In genomic region chr9:127155314-127155713, GRCh38 we compare ENCODE assay signal across 14 cellular contexts. TPM values are rescaled to one million over a fixed set of nuclear protein-coding genes. Genes with fewer than 3 reads are reported as not detected.
DNase-seq lines count a peak whose midpoint lies in the region; ATAC-seq, FAIRE-seq and TF ChIP-seq lines count a peak whose summit lies in the region.
"Had no signal": no experiment of that assay in that cellular context is flagged by ENCODE, and none has a peak within 500 bp of the region (broad histone marks: within the 10 kb centered on the region; RNA-seq: fewer than 3 reads in every experiment).

No MANE protein-coding gene starts in this region.

- FAIRE-seq in frontal cortex (lab: Jason Lieb, UNC): no peak
- no peak for FAIRE-seq in GM19239 (lab: Jason Lieb, UNC)
- FAIRE-seq: D721Med had no signal

- no peaks in the 10 kb centered on the region for H3K9me2 ChIP-seq in hepatocyte (replicated peaks; ENCODE audit: insufficient read depth)

- H3K36me3 Mint-ChIP-seq in natural killer cell treated with Interleukin-12 subunit alpha and Interleukin-12 subunit beta and Interleukin-15 and Interleukin-18, amount 100 ng/mL, for 72 hours: no peaks in the 10 kb centered on the region
- no peaks in the 10 kb centered on the region for H3K36me3 Mint-ChIP-seq in natural killer cell

- whole genome bisulfite sequencing in esophagus muscularis mucosa: 62% methylated on average over 3 of the region's 3 CpGs
- WGBS in hepatocyte (ENCODE audit: low lambda C conversion rate, missing lambda C conversion rate): 96% methylated on average over 3 of the region's 3 CpGs

- no peak for TF ChIP-seq CTCF in natural killer cell (IDR thresholded peaks at IDR 0.05)
- TF ChIP-seq CTCF in esophagus muscularis mucosa (IDR thresholded peaks at IDR 0.05): no peak
- no peak for TF ChIP-seq CTCF in hepatocyte (IDR thresholded peaks at IDR 0.05; ENCODE audit: poor library complexity)

- H3K9ac ChIP-seq in skeletal muscle tissue (ENCODE audit: low read depth in 1 of 3, low read length in 3 of 3): peak overlapping the region; percentile 52 to 74 (median 57)

- H3K27me3 Mint-ChIP-seq in natural killer cell treated with Interleukin-12 subunit alpha and Interleukin-12 subunit beta and Interleukin-15 and Interleukin-18, amount 100 ng/mL, for 72 hours: peaks cover 0 to 9% of the 10 kb centered on the region in 2 donors
- peaks cover 0 to 3% of the 10 kb centered on the region in 2 donors for H3K27me3 Mint-ChIP-seq in natural killer cell (ENCODE audit: low read depth in 2 of 2)
- H3K27me3 Mint-ChIP-seq: activated T-cell treated with anti-CD3 and anti-CD28 coated beads, Interleukin-2, amount 50 U/mL, for 24 hours had no signal

- H3K27ac Mint-ChIP-seq in natural killer cell treated with Interleukin-12 subunit alpha and Interleukin-12 subunit beta and Interleukin-15 and Interleukin-18, amount 100 ng/mL, for 72 hours: no peak overlapping the region
- no peak overlapping the region for H3K27ac Mint-ChIP-seq in natural killer cell
- H3K27ac Mint-ChIP-seq: T-helper 2 cell treated with Interferon-gamma antibody and Interleukin-4, amounts not matched to agents 5 μg/mL and 100 μg/mL, for 36 hours had no signal

- peak; percentile 20 to 28 for ATAC-seq in natural killer cell treated with Interleukin-12 subunit alpha and Interleukin-12 subunit beta and Interleukin-15 and Interleukin-18, amount 100 ng/mL, for 72 hours
- ATAC-seq in natural killer cell: no peak

- no peak for TF ChIP-seq POLR2A in esophagus muscularis mucosa (IDR thresholded peaks at IDR 0.05; ENCODE audit: low read depth)

- no peaks in the 10 kb centered on the region for H3K9me3 Mint-ChIP-seq in natural killer cell treated with Interleukin-12 subunit alpha and Interleukin-12 subunit beta and Interleukin-15 and Interleukin-18, amount 100 ng/mL, for 72 hours
- H3K9me3 Mint-ChIP-seq in natural killer cell: no peaks in the 10 kb centered on the region
- H3K9me3 Mint-ChIP-seq: activated T-cell treated with anti-CD3 and anti-CD28 coated beads, Interleukin-2, amount 50 U/mL, for 24 hours; T-helper 2 cell treated with Interferon-gamma antibody and Interleukin-4, amounts not matched to agents 5 μg/mL and 100 μg/mL, for 36 hours had no signal

- DNase-seq in natural killer cell treated with Interleukin-12 subunit alpha and Interleukin-12 subunit beta and Interleukin-15 and Interleukin-18, amount 100 ng/mL, for 72 hours (ENCODE audit: low spot score): no peak
- no peak for DNase-seq in natural killer cell
- peak; percentile 53 for DNase-seq in esophagus muscularis mucosa (ENCODE audit: extremely low spot score)
- no peak for DNase-seq in frontal cortex (ENCODE audit: low spot score in 2 of 2)
- DNase-seq in GM19239 (ENCODE audit: insufficient read length, low spot score): no peak
- no peak for DNase-seq in hepatocyte (ENCODE audit: low spot score)
- DNase-seq in activated effector memory CD4-positive, alpha-beta T cell treated with anti-CD3 and anti-CD28 coated beads, Interleukin-2, amount 50 U/mL, for 16 hours: no peak
- DNase-seq: NCI-H2081; stimulated activated CD4-positive, alpha-beta T cell treated with anti-CD3 and anti-CD28 coated beads, Interleukin-4, amount 100 ng/mL, for 1 hour had no signal

- intact Hi-C loops in natural killer cell (cut with micrococcal nuclease): no loop called here
- intact Hi-C loops in esophagus muscularis mucosa (cut with DNase I): loop anchor here (2.0 kb wide), 1 partner anchor 43 kb away; no protein-coding TSS in a partner anchor

- peak overlapping the region; percentile 60 to 77 (median 64) for H3K27ac ChIP-seq in esophagus muscularis mucosa (replicated peaks in 1 of 4)
- peak overlapping the region; percentile 76 for H3K27ac ChIP-seq in skeletal muscle tissue (ENCODE audit: low read depth, low read length)
- no peak overlapping the region for H3K27ac ChIP-seq in hepatocyte

- H3K9me3 ChIP-seq in esophagus muscularis mucosa (no peaks in the 10 kb centered on the region), skeletal muscle tissue (ENCODE audit: control insufficient read depth in 3 of 3, low read length in 3 of 3) (no peaks in the 10 kb centered on the region), hepatocyte (ENCODE audit: low read depth) (no peaks in the 10 kb centered on the region)

- no peak overlapping the region for H3K4me3 Mint-ChIP-seq in natural killer cell treated with Interleukin-12 subunit alpha and Interleukin-12 subunit beta and Interleukin-15 and Interleukin-18, amount 100 ng/mL, for 72 hours
- no peak overlapping the region for H3K4me3 Mint-ChIP-seq in natural killer cell
- H3K4me3 Mint-ChIP-seq: activated CD4-positive, alpha-beta T cell treated with anti-CD3 and anti-CD28 coated beads for 36 hours; activated T-cell treated with anti-CD3 and anti-CD28 coated beads, Interleukin-2, amount 50 U/mL, for 24 hours; T-helper 2 cell treated with Interferon-gamma antibody and Interleukin-4, amounts not matched to agents 5 μg/mL and 100 μg/mL, for 36 hours had no signal

- no peak for TF ChIP-seq EP300 in esophagus muscularis mucosa (IDR thresholded peaks at IDR 0.05)

- no peak overlapping the region for H2AFZ ChIP-seq in hepatocyte

- H3K27me3 ChIP-seq in esophagus muscularis mucosa (no peaks in the 10 kb centered on the region), skeletal muscle tissue (ENCODE audit: control insufficient read depth in 3 of 3, insufficient read depth in 3 of 3, low read length in 3 of 3) (no peaks in the 10 kb centered on the region), hepatocyte (no peaks in the 10 kb centered on the region)

- no peaks in the 10 kb centered on the region for H3K4me1 Mint-ChIP-seq in natural killer cell treated with Interleukin-12 subunit alpha and Interleukin-12 subunit beta and Interleukin-15 and Interleukin-18, amount 100 ng/mL, for 72 hours (ENCODE audit: low read depth in 2 of 2)
- H3K4me1 Mint-ChIP-seq in natural killer cell: no peaks in the 10 kb centered on the region

- no peaks in the 10 kb centered on the region for H3K79me2 ChIP-seq in hepatocyte

- H3K4me1 ChIP-seq in esophagus muscularis mucosa: peaks cover 25 to 44% (median 36%) of the 10 kb centered on the region in 4 donors
- peaks cover 26 to 39% (median 39%) of the 10 kb centered on the region in 3 donors for H3K4me1 ChIP-seq in skeletal muscle tissue (ENCODE audit: control insufficient read depth in 3 of 3, insufficient read depth in 3 of 3, low read length in 3 of 3)
- H3K4me1 ChIP-seq in hepatocyte (ENCODE audit: insufficient read depth): peaks cover 10% of the 10 kb centered on the region

- H3K4me2 ChIP-seq in hepatocyte: no peak overlapping the region

- H4K20me1 ChIP-seq in hepatocyte (ENCODE audit: insufficient read depth, poor library complexity, severe bottlenecking): no peaks in the 10 kb centered on the region

- no peak overlapping the region for H3K4me3 ChIP-seq in esophagus muscularis mucosa
- peak overlapping the region in 1 of 3 donors; percentile 41 for H3K4me3 ChIP-seq in skeletal muscle tissue (ENCODE audit: low read length in 3 of 3)
- H3K4me3 ChIP-seq in hepatocyte: no peak overlapping the region

- H3K36me3 ChIP-seq in esophagus muscularis mucosa (no peaks in the 10 kb centered on the region), skeletal muscle tissue (ENCODE audit: control insufficient read depth in 3 of 3, insufficient read depth in 3 of 3, low read length in 3 of 3) (no peaks in the 10 kb centered on the region), hepatocyte (replicated peaks; ENCODE audit: insufficient read depth, low read depth) (no peaks in the 10 kb centered on the region)

RNA-seq across cellular contexts. Expression of gene ANGPTL2, which starts 32.9 kb away (rescaled TPM):
- not detected for total RNA-seq in natural killer cell treated with Interleukin-12 subunit alpha and Interleukin-12 subunit beta and Interleukin-15 and Interleukin-18, amount 100 ng/mL, for 72 hours
- total RNA-seq in natural killer cell (not detected), esophagus muscularis mucosa (10 to 100 TPM; 29.5 to 57.0 (median 41.3) TPM), skeletal muscle tissue (37.6 TPM), frontal cortex (2.0 TPM), hepatocyte (17.6 and 18.0 TPM in 2 replicates)
- polyA plus RNA-seq in hepatocyte: 25.6 and 28.6 TPM in 2 replicates
- total RNA-seq: activated CD4-positive, alpha-beta T cell treated with anti-CD3 and anti-CD28 coated beads for 36 hours had no signal

Comparison
In these comparisons a context has a peak if more than half of its experiments do, and no peak if none do; other contexts are left out.
1. ATAC-seq: peak in natural killer cell treated with Interleukin-12 subunit alpha and Interleukin-12 subunit beta and Interleukin-15 and Interleukin-18, amount 100 ng/mL, for 72 hours (2 of 2); none in natural killer cell (0 of 3).